ENCODE assay signal across 25 cellular contexts in the genomic region with DNA sequence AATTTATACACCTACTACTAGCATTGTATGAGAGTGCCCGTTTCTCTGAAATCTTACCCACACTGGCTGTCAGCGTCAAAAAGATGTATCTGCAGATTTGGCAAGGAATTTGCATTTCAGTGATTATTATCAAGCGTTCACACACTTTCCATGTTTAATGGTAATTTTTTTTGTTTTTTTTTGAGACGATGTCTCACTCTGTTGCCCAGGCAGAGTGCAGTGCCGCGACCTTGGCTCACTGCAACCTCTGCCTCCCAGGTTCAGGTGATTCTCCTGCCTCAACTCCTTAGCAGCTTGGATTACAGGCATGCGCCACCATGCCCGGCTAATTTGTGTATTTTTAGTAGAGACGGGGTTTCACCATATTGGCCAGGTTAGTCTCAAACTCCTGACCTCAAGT. TPM values are rescaled to one million over a fixed set of nuclear protein-coding genes. Genes with fewer than 3 reads are reported as not detected.
DNase-seq lines count a peak whose midpoint lies in the region; ATAC-seq and TF ChIP-seq lines count a peak whose summit lies in the region.
"Had no signal": no experiment of that assay in that cellular context is flagged by ENCODE, and none has a peak within 500 bp of the region (broad histone marks: within the 10 kb centered on the region; RNA-seq: fewer than 3 reads in every experiment).

No MANE protein-coding gene starts in this region.

- H3K9me3 Mint-ChIP-seq in CD4-positive, alpha-beta T cell, result no peaks in the 10 kb centered on the region
- H3K9me3 Mint-ChIP-seq: activated naive CD8-positive, alpha-beta T cell treated with anti-CD3 and anti-CD28 coated beads, Interleukin-2, amount 10 ng/mL, durations not matched to agents 7 days and 5 days; neural crest cell; stimulated activated naive B cell treated with anti-CD40 and anti-IgM and Interleukin-4, amounts not matched to agents 10 μg/mL and 1 μg/mL and 100 μg/mL, for 72 hours had no signal

- peaks cover 48% of the 10 kb centered on the region for H3K4me1 ChIP-seq in ACC112 (ENCODE audit: control insufficient read depth, insufficient read depth, low read length, unreplicated experiment)
- H3K4me1 ChIP-seq in smooth muscle cell (ENCODE audit: low read depth), result peaks cover 27% of the 10 kb centered on the region
- H3K4me1 ChIP-seq in ovary (ENCODE audit: insufficient read depth), result peaks cover 15% of the 10 kb centered on the region
- H3K4me1 ChIP-seq: HAP-1, prostate gland had no signal

- H3K4me3 ChIP-seq in ACC112 (ENCODE audit: low read depth, low read length), result no peak overlapping the region
- H3K4me3 ChIP-seq in SK-N-MC, result no peak overlapping the region
- no peak overlapping the region for H3K4me3 ChIP-seq in smooth muscle cell
- H3K4me3 ChIP-seq in ovary, result no peak overlapping the region
- H3K4me3 ChIP-seq: body of pancreas, HAP-1, prostate gland had no signal

- TF ChIP-seq CTCF in smooth muscle cell (IDR thresholded peaks at IDR 0.05; ENCODE audit: borderline replicate concordance, insufficient read depth, poor library complexity, severe bottlenecking) (no peak), ovary (IDR thresholded peaks at IDR 0.05) (no peak)
- TF ChIP-seq CTCF in CD4-positive, alpha-beta T cell (IDR thresholded peaks at IDR 0.05), result no peak

- POLR2A ChIA-PET in CD4-positive, alpha-beta T cell (lab: Charles Lee), result no interaction called here

- 96% methylated on average over 9 of the region's 9 CpGs for WGBS in smooth muscle cell (ENCODE audit: low lambda C conversion rate)
- 85 to 86% (median 85%) methylated on average over 9 of the region's 9 CpGs for WGBS in ovary, 3 donors

- DNase-seq in SK-N-MC (ENCODE audit: low read depth, low spot score) (no peak), islet precursor cell (peak; percentile 20), smooth muscle cell (lab: John Stamatoyannopoulos, UW; ENCODE audit: unreplicated experiment) (no peak), sciatic nerve (ENCODE audit: low spot score) (no peak), ovary (no peak)
- no peak for DNase-seq in CD4-positive, alpha-beta T cell
- DNase-seq: activated CD4-positive, alpha-beta T cell treated with anti-CD3 and anti-CD28 coated beads, Interleukin-2, amount 50 U/mL, for 4 hours; activated CD8-positive, alpha-beta memory T cell treated with anti-CD3 and anti-CD28 coated beads, Interleukin-2, amount 50 U/mL, for 4 hours; activated naive CD8-positive, alpha-beta T cell treated with anti-CD3 and anti-CD28 coated beads, Interleukin-2, amount 10 ng/mL, durations not matched to agents 7 days and 5 days; body of pancreas; DMS 273 treated with DMSO at 0.1 percent for 48 hours; glutamatergic neuron; KG1; left colon; NCI-H510A treated with DMSO at 0.1 percent for 48 hours; NK-92 treated with Interleukin-12 subunit alpha and Interleukin-12 subunit beta, amount 100 ng/mL, for 24 hours; small intestine; stimulated activated naive B cell treated with anti-CD40 and anti-IgM and Interleukin-4, amounts not matched to agents 10 μg/mL and 1 μg/mL and 100 μg/mL, for 72 hours had no signal

- H3K36me3 ChIP-seq in ACC112 (ENCODE audit: insufficient read depth, low read length) (peaks cover 4% of the 10 kb centered on the region), SK-N-MC (ENCODE audit: insufficient read depth, low read length) (peaks cover 10% of the 10 kb centered on the region), smooth muscle cell (ENCODE audit: low read depth) (peaks cover under 1% of the 10 kb centered on the region), ovary (no peaks in the 10 kb centered on the region)
- H3K36me3 ChIP-seq: HAP-1, prostate gland had no signal

- H3K9ac ChIP-seq in SK-N-MC (ENCODE audit: insufficient read length), result no peak overlapping the region
- no peak overlapping the region for H3K9ac ChIP-seq in smooth muscle cell (ENCODE audit: low read depth)

- H3K4me1 Mint-ChIP-seq in CD4-positive, alpha-beta T cell (ENCODE audit: low read depth), result peaks cover 4% of the 10 kb centered on the region

- H3K27ac ChIP-seq in ACC112 (ENCODE audit: low read depth, low read length), result peak overlapping the region; percentile 98
- 0 out of 2 replicates have a peak overlapping the region, but pooled peaks have one; percentile 7 for H3K27ac ChIP-seq in SK-N-MC
- H3K27ac ChIP-seq in smooth muscle cell (ENCODE audit: low read depth), result peak overlapping the region; percentile 100
- no peak overlapping the region for H3K27ac ChIP-seq in CD4-positive, alpha-beta T cell (ENCODE audit: low read depth, low read length)
- peak overlapping the region in 1 of 2 donors; percentile 27 for H3K27ac ChIP-seq in ovary
- H3K27ac ChIP-seq: body of pancreas had no signal

- peaks cover 6% of the 10 kb centered on the region for H3K36me3 Mint-ChIP-seq in CD4-positive, alpha-beta T cell (ENCODE audit: low read depth)
- H3K36me3 Mint-ChIP-seq: activated naive CD8-positive, alpha-beta T cell treated with anti-CD3 and anti-CD28 coated beads, Interleukin-2, amount 10 ng/mL, durations not matched to agents 7 days and 5 days; stimulated activated naive B cell treated with anti-CD40 and anti-IgM and Interleukin-4, amounts not matched to agents 10 μg/mL and 1 μg/mL and 100 μg/mL, for 72 hours had no signal

- CTCF ChIA-PET in CD4-positive, alpha-beta T cell (lab: Charles Lee), result no interaction called here

- no peak for TF ChIP-seq POLR2A in ovary (IDR thresholded peaks at IDR 0.05)

- TF ChIP-seq EP300 in ovary (IDR thresholded peaks at IDR 0.05), result no peak

- H4K20me1 ChIP-seq in smooth muscle cell (ENCODE audit: low read depth), result peaks cover 91% of the 10 kb centered on the region

- H3K27me3 Mint-ChIP-seq in CD4-positive, alpha-beta T cell, result no peaks in the 10 kb centered on the region
- H3K27me3 Mint-ChIP-seq: activated naive CD8-positive, alpha-beta T cell treated with anti-CD3 and anti-CD28 coated beads, Interleukin-2, amount 10 ng/mL, durations not matched to agents 7 days and 5 days; stimulated activated naive B cell treated with anti-CD40 and anti-IgM and Interleukin-4, amounts not matched to agents 10 μg/mL and 1 μg/mL and 100 μg/mL, for 72 hours had no signal

- H3K4me3 Mint-ChIP-seq in CD4-positive, alpha-beta T cell, result no peak overlapping the region
- H3K4me3 Mint-ChIP-seq: activated naive CD8-positive, alpha-beta T cell treated with anti-CD3 and anti-CD28 coated beads, Interleukin-2, amount 10 ng/mL, durations not matched to agents 7 days and 5 days; CD14-positive monocyte; neural crest cell; stimulated activated naive B cell treated with anti-CD40 and anti-IgM and Interleukin-4, amounts not matched to agents 10 μg/mL and 1 μg/mL and 100 μg/mL, for 72 hours had no signal

- H3F3A ChIP-seq in smooth muscle cell (ENCODE audit: low read depth), result peaks cover 55% of the 10 kb centered on the region

- intact Hi-C loops in sciatic nerve (cut with DNase I), result no loop called here
- intact Hi-C loops in CD4-positive, alpha-beta T cell (cut with DNase I, micrococcal nuclease), result no loop called here
- intact Hi-C loops in ovary (cut with DNase I), result no loop called here

- H3K9me3 ChIP-seq in SK-N-MC (ENCODE audit: low read depth, low read length) (no peaks in the 10 kb centered on the region), smooth muscle cell (replicated peaks; ENCODE audit: low read depth) (no peaks in the 10 kb centered on the region), ovary (no peaks in the 10 kb centered on the region)
- no peaks in the 10 kb centered on the region for H3K9me3 ChIP-seq in CD4-positive, alpha-beta T cell (ENCODE audit: control insufficient read depth, low read length)
- H3K9me3 ChIP-seq: body of pancreas, HAP-1, prostate gland had no signal

- H3K79me2 ChIP-seq in ACC112 (ENCODE audit: control insufficient read depth, insufficient read depth, low read length, unreplicated experiment) (peaks cover 71% of the 10 kb centered on the region), smooth muscle cell (ENCODE audit: low read depth) (peaks cover 73% of the 10 kb centered on the region)

- no peak overlapping the region for H3K4me2 ChIP-seq in smooth muscle cell

- H3K27me3 ChIP-seq in ACC112 (ENCODE audit: insufficient read depth, low read length) (no peaks in the 10 kb centered on the region), smooth muscle cell (ENCODE audit: low read depth) (no peaks in the 10 kb centered on the region), ovary (no peaks in the 10 kb centered on the region)
- no peaks in the 10 kb centered on the region for H3K27me3 ChIP-seq in CD4-positive, alpha-beta T cell (ENCODE audit: control insufficient read depth, insufficient read depth, low read length)
- H3K27me3 ChIP-seq: body of pancreas had no signal

- no peak overlapping the region for H2AFZ ChIP-seq in ACC112 (ENCODE audit: low read length, unreplicated experiment)
- H2AFZ ChIP-seq in smooth muscle cell (ENCODE audit: low read depth), result no peak overlapping the region

- H3K27ac Mint-ChIP-seq in CD4-positive, alpha-beta T cell, result no peak overlapping the region
- H3K27ac Mint-ChIP-seq: activated naive CD8-positive, alpha-beta T cell treated with anti-CD3 and anti-CD28 coated beads, Interleukin-2, amount 10 ng/mL, durations not matched to agents 7 days and 5 days; CD14-positive monocyte had no signal

- ATAC-seq in HG02571 (IDR thresholded peaks at IDR 0.05; ENCODE audit: unreplicated experiment) (no peak), sciatic nerve (no peak)
- ATAC-seq in CD4-positive, alpha-beta T cell (ENCODE audit: poor library complexity), result no peak
- ATAC-seq: body of pancreas; left colon; stimulated activated naive B cell treated with anti-CD40 and anti-IgM and Interleukin-4, amounts not matched to agents 10 μg/mL and 1 μg/mL and 100 μg/mL, for 72 hours had no signal

RNA-seq across cellular contexts. Expression of gene ABL1, which starts 14.3 kb away (rescaled TPM):
- total RNA-seq in smooth muscle cell (38.2 TPM in 2 replicates), sciatic nerve (85.8 TPM), ovary (100 to 1,000 TPM in 3 of 7 donors, 10 to 100 TPM in 4; 39.4 to 112 (median 92.5) TPM)
- polyA plus RNA-seq in smooth muscle cell (50.6 and 51.0 TPM in 2 replicates), ovary (10 to 100 TPM; 49.1 to 56.9 TPM)
- total RNA-seq in CD4-positive, alpha-beta T cell, result 10 to 100 TPM; 29.8 to 33.7 TPM

RNA-seq across cellular contexts. Expression of gene QRFP, which starts 47.3 kb away (rescaled TPM):
- not detected in 2 replicates for total RNA-seq in smooth muscle cell
- 0.15 and 0.24 TPM in 2 replicates for polyA plus RNA-seq in smooth muscle cell
- total RNA-seq in sciatic nerve, result not detected
- not detected for total RNA-seq in CD4-positive, alpha-beta T cell
- not detected for total RNA-seq in ovary
- polyA plus RNA-seq in ovary, result not detected
- total RNA-seq: activated naive CD8-positive, alpha-beta T cell treated with anti-CD3 and anti-CD28 coated beads, Interleukin-2, amount 10 ng/mL, durations not matched to agents 7 days and 5 days; body of pancreas; left colon; neural crest cell; urinary bladder had no signal
